In the genomic region with DNA sequence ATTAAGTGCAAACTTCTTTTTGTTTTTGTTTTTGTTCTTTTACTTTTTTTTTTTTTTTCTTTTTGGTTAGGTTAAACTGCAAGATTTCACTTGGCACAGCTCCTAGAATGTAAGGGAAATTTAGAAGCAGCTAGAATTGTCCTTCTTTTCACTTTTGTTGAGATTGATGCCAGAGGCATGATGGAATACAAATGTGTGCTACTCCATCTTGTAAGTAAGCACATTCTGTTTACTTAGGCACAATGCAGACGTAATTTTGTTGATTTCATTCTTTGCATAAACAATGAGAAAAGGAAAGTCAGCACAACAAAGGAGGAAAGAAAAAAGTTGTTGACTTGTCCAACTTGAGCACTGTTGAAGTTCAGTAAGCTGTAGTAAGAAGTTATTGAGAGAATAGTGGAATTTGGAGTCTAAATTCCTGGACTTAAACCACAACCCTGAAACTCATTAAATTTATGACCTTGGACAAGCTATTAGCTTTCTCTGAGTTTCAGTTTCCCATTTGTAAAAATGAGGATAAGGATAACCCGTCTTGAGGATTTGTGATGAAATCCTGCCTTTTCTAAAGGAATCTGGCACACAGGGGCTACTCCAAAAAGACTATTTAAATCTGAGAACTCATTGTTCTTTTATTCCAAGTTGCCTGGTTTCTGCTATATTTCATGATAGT, we compare ENCODE assay signal across 14 cellular contexts. TPM values are rescaled to one million over a fixed set of nuclear protein-coding genes. Genes with fewer than 3 reads are reported as not detected.
"Had no signal": no experiment of that assay in that cellular context is flagged by ENCODE, and none has a peak within 500 bp of the region (broad histone marks: within the 10 kb centered on the region; RNA-seq: fewer than 3 reads in every experiment).

No MANE protein-coding gene starts in this region.

- H3K4me1 Mint-ChIP-seq: activated CD4-positive, alpha-beta memory T cell treated with anti-CD3 and anti-CD28 coated beads, Interleukin-2, amount 10 ng/mL, durations not matched to agents 7 days and 5 days; endodermal cell; neural crest cell; stimulated activated effector memory CD8-positive, alpha-beta T cell treated with anti-CD3 and anti-CD28 coated beads, Interleukin-12 subunit alpha, Interleukin-12 subunit beta, amount 100 ng/mL, for 72 hours had no signal

- H3K27me3 Mint-ChIP-seq: activated CD4-positive, alpha-beta memory T cell treated with anti-CD3 and anti-CD28 coated beads, Interleukin-2, amount 10 ng/mL, durations not matched to agents 7 days and 5 days; activated T-cell treated with anti-CD3 and anti-CD28 coated beads, Interleukin-2, amount 50 U/mL, for 24 hours had no signal

- H3K4me3 ChIP-seq: adrenal gland, psoas muscle, tibial artery, uterus had no signal

- H3K27me3 ChIP-seq: adrenal gland, tibial artery, uterus had no signal

- H3K9me3 Mint-ChIP-seq: activated CD4-positive, alpha-beta memory T cell treated with anti-CD3 and anti-CD28 coated beads, Interleukin-2, amount 10 ng/mL, durations not matched to agents 7 days and 5 days; endodermal cell had no signal

- H3K4me1 ChIP-seq: adrenal gland, psoas muscle, tibial artery, uterus had no signal

- H3K4me3 Mint-ChIP-seq: activated CD4-positive, alpha-beta memory T cell treated with anti-CD3 and anti-CD28 coated beads, Interleukin-2, amount 10 ng/mL, durations not matched to agents 7 days and 5 days; activated T-cell treated with anti-CD3 and anti-CD28 coated beads, Interleukin-2, amount 50 U/mL, for 24 hours; endodermal cell; neural crest cell; stimulated activated effector memory CD8-positive, alpha-beta T cell treated with anti-CD3 and anti-CD28 coated beads, Interleukin-12 subunit alpha, Interleukin-12 subunit beta, amount 100 ng/mL, for 72 hours had no signal

- H3K27ac Mint-ChIP-seq: activated CD4-positive, alpha-beta memory T cell treated with anti-CD3 and anti-CD28 coated beads, Interleukin-2, amount 10 ng/mL, durations not matched to agents 7 days and 5 days; activated T-cell treated with anti-CD3 and anti-CD28 coated beads, Interleukin-2, amount 50 U/mL, for 24 hours; endodermal cell; stimulated activated effector memory CD8-positive, alpha-beta T cell treated with anti-CD3 and anti-CD28 coated beads, Interleukin-12 subunit alpha, Interleukin-12 subunit beta, amount 100 ng/mL, for 72 hours had no signal

- ATAC-seq: psoas muscle; stimulated activated effector memory CD8-positive, alpha-beta T cell treated with anti-CD3 and anti-CD28 coated beads, Interleukin-12 subunit alpha, Interleukin-12 subunit beta, amount 100 ng/mL, for 72 hours had no signal

- H3K36me3 ChIP-seq: adrenal gland, tibial artery, uterus had no signal

- H3K27ac ChIP-seq: adrenal gland, psoas muscle, tibial artery, uterus had no signal

- H3K9me3 ChIP-seq: adrenal gland, tibial artery, uterus had no signal

- DNase-seq: activated CD4-positive, alpha-beta memory T cell treated with anti-CD3 and anti-CD28 coated beads, Interleukin-2, amount 10 ng/mL, durations not matched to agents 7 days and 5 days; activated CD4-positive, alpha-beta T cell treated with anti-CD3 and anti-CD28 coated beads for 4 hours; activated effector memory CD4-positive, alpha-beta T cell treated with Interleukin-2 at 50 U/mL for 16 hours; activated naive CD4-positive, alpha-beta T cell treated with anti-CD3 and anti-CD28 coated beads, Interleukin-2, amount 50 U/mL, for 16 hours; activated T-cell treated with anti-CD3 and anti-CD28 coated beads, Interleukin-2, amount 50 U/mL, for 24 hours; adrenal gland; endodermal cell; psoas muscle; T-helper 2 cell; tibial artery; uterus had no signal

- H3K36me3 Mint-ChIP-seq: stimulated activated effector memory CD8-positive, alpha-beta T cell treated with anti-CD3 and anti-CD28 coated beads, Interleukin-12 subunit alpha, Interleukin-12 subunit beta, amount 100 ng/mL, for 72 hours had no signal

RNA-seq across cellular contexts. Expression of a gene that starts 19.5 kb away (rescaled TPM):
- total RNA-seq: activated CD4-positive, alpha-beta memory T cell treated with anti-CD3 and anti-CD28 coated beads, Interleukin-2, amount 10 ng/mL, durations not matched to agents 7 days and 5 days; dermis microvascular lymphatic vessel endothelial cell had no signal
